ENCODE assay signal across 15 cellular contexts in the genomic region with DNA sequence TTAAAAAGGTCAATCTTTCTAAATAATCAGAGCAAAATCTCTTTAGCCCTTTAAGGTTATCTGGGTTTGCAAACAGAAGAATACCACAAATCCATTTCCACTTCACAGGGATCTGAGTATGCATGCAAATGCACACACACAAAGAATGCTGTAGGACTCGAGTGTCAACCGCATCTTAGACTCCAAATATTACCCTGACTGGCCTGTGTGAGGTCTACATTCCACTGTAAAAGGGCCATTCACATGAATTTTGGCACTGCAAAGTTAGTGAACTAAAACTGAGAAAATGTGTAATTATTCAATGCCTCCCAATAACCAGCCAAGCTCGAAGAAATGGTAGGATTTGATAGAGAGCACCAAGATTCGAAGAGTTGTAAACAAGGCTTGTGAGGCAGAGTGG.
"Had no signal": no experiment of that assay in that cellular context is flagged by ENCODE, and none has a peak within 500 bp of the region (broad histone marks: within the 10 kb centered on the region; RNA-seq: fewer than 3 reads in every experiment).

No MANE protein-coding gene starts in this region.

- H3K27ac Mint-ChIP-seq: activated CD4-positive, alpha-beta T cell treated with anti-CD3 and anti-CD28 coated beads for 36 hours; activated CD8-positive, alpha-beta T cell treated with anti-CD3 and anti-CD28 coated beads, Interleukin-2, amount 10 ng/mL, durations not matched to agents 7 days and 5 days; brain; endodermal cell; nephron progenitor cell; stimulated activated naive CD8-positive, alpha-beta T cell treated with anti-CD3 and anti-CD28 coated beads, Interleukin-15, Interleukin-2, amounts not matched to agents 100 ng/mL and 50 ng/mL, for 24 hours had no signal

- H3K27me3 Mint-ChIP-seq: activated CD4-positive, alpha-beta T cell treated with anti-CD3 and anti-CD28 coated beads for 36 hours; brain; stimulated activated naive CD8-positive, alpha-beta T cell treated with anti-CD3 and anti-CD28 coated beads, Interleukin-15, Interleukin-2, amounts not matched to agents 100 ng/mL and 50 ng/mL, for 24 hours had no signal

- DNase-seq: activated CD4-positive, alpha-beta T cell treated with anti-CD3 and anti-CD28 coated beads for 36 hours; activated CD8-positive, alpha-beta memory T cell treated with anti-CD3 and anti-CD28 coated beads, Interleukin-2, amount 50 U/mL, for 48 hours; activated CD8-positive, alpha-beta T cell treated with anti-CD3 and anti-CD28 coated beads, Interleukin-2, amount 10 ng/mL, durations not matched to agents 7 days and 5 days; dermis blood vessel endothelial cell; endodermal cell; foreskin fibroblast; glutamatergic neuron; nephron progenitor cell; stimulated activated CD4-positive, alpha-beta T cell treated with anti-CD3 and anti-CD28 coated beads, Interleukin-2, amount 100 ng/mL, for 48 hours; stimulated activated CD8-positive, alpha-beta memory T cell treated with anti-CD3 and anti-CD28 coated beads, Interleukin-4, amount 100 ng/mL, for 48 hours; T1000 had no signal

- H3K9me3 Mint-ChIP-seq: brain; endodermal cell; nephron progenitor cell; stimulated activated naive CD8-positive, alpha-beta T cell treated with anti-CD3 and anti-CD28 coated beads, Interleukin-15, Interleukin-2, amounts not matched to agents 100 ng/mL and 50 ng/mL, for 24 hours had no signal

- H3K4me3 Mint-ChIP-seq: activated CD4-positive, alpha-beta T cell treated with anti-CD3 and anti-CD28 coated beads for 36 hours; activated CD8-positive, alpha-beta T cell treated with anti-CD3 and anti-CD28 coated beads, Interleukin-2, amount 10 ng/mL, durations not matched to agents 7 days and 5 days; brain; endodermal cell; nephron progenitor cell; stimulated activated naive CD8-positive, alpha-beta T cell treated with anti-CD3 and anti-CD28 coated beads, Interleukin-15, Interleukin-2, amounts not matched to agents 100 ng/mL and 50 ng/mL, for 24 hours had no signal

- ATAC-seq: activated CD4-positive, alpha-beta T cell treated with anti-CD3 and anti-CD28 coated beads for 36 hours; activated CD8-positive, alpha-beta T cell treated with anti-CD3 and anti-CD28 coated beads, Interleukin-2, amount 10 ng/mL, durations not matched to agents 7 days and 5 days; sciatic nerve had no signal

- H3K27ac ChIP-seq: VCaP had no signal

- H3K4me1 Mint-ChIP-seq: brain, nephron progenitor cell had no signal
